1 cellular context compared by ENCODE assay signal in the genomic region with DNA sequence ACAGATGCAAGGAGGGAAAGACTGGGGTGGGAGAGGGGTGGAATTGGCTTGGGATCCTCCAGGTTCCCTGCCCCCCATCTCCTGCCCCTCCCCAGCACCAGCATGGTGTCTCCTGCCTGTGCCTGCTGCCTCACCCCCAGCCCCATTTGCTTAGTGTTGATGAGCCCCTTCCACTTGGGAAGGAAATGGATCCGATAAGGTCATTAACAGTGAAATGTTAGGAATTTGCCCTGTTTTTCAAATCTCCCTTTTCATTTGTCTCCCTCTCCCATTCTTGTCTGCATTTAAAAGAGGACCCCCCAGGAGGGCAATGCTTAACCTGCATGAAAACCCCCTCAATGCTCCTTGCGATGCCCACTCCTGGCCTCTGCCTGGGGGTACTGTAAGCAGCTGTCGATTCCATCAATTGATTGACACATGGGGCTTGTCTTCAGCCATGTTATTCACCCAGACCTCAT.
A peak's percentile ranks its signal among the peaks of the same experiment; 100 is the strongest.
TF ChIP-seq lines count a peak whose summit lies in the region.

No MANE protein-coding gene starts in this region.

TF ChIP-seq in H1, 55 proteins besides CTCF, POLR2A, EP300 and RAD21:
- TF ChIP-seq CHD7 (IDR thresholded peaks at IDR 0.05; ENCODE audit: insufficient replicate concordance, low read length) (peak; percentile 75), CTBP2 (IDR thresholded peaks at IDR 0.05; ENCODE audit: borderline replicate concordance, insufficient read depth, insufficient read length, low read length) (peak; percentile 79), RBBP5 (IDR thresholded peaks at IDR 0.05; ENCODE audit: borderline replicate concordance, low read depth, low read length) (0 out of 2 replicates have a peak, but pooled peaks have one; percentile 41), RXRA (IDR thresholded peaks at IDR 0.05; ENCODE audit: insufficient read depth, low read depth, low read length) (0 out of 2 replicates have a peak, but pooled peaks have one; percentile 47), POU5F1 (IDR thresholded peaks at IDR 0.05; ENCODE audit: low read depth, low read length) (peak; percentile 68; the same call in 1 of the 2 replicates), YY1 (IDR thresholded peaks at IDR 0.05; ENCODE audit: low read depth, low read length) (peak; percentile 71; the same call in 1 of the 2 replicates), GTF2F1 (IDR thresholded peaks at IDR 0.05; ENCODE audit: borderline replicate concordance, low read depth, low read length) (no peak), SP1 (IDR thresholded peaks at IDR 0.05; ENCODE audit: low read depth, low read length) (peak; percentile 76; the same call in 1 of the 2 replicates), JUND (IDR thresholded peaks at IDR 0.05; ENCODE audit: low read length) (0 out of 2 replicates have a peak, but pooled peaks have one; percentile 22), TEAD4 (IDR thresholded peaks at IDR 0.05; ENCODE audit: low read depth, low read length) (peak; percentile 90), SIN3A (conservative IDR thresholded peaks at IDR 0.05 in 1 of 2, IDR thresholded peaks at IDR 0.05 in 1 of 2; ENCODE audit: low read depth in 1 of 2, low read length in 2 of 2) (peak in 1 of 2 experiments; percentile 53; a peak in 2 of 4 replicates), ATF2 (IDR thresholded peaks at IDR 0.05; ENCODE audit: low read length) (peak; percentile 78; the same call in 1 of the 2 replicates), NANOG (IDR thresholded peaks at IDR 0.05; ENCODE audit: insufficient read depth, low read depth, low read length, poor library complexity, severe bottlenecking) (peak; percentile 57), SIX5 (IDR thresholded peaks at IDR 0.05; ENCODE audit: low read depth, low read length) (no peak), KDM1A (IDR thresholded peaks at IDR 0.05; ENCODE audit: borderline replicate concordance, low read length) (no peak), TCF12 (IDR thresholded peaks at IDR 0.05; ENCODE audit: low read depth, low read length) (peak; percentile 20; the same call in 1 of the 2 replicates), TBP (IDR thresholded peaks at IDR 0.05; ENCODE audit: low read depth, low read length) (peak; percentile 41; the same call in 1 of the 2 replicates), HDAC2 (IDR thresholded peaks at IDR 0.05; ENCODE audit: borderline replicate concordance in 1 of 2, low read depth in 2 of 2, low read length in 2 of 2) (peak; percentile 61 to 93; a peak in 2 of 4 replicates), TAF1 (IDR thresholded peaks at IDR 0.05; ENCODE audit: low read depth, low read length) (0 out of 2 replicates have a peak, but pooled peaks have one; percentile 3), BRCA1 (IDR thresholded peaks at IDR 0.05; ENCODE audit: low read depth, low read length) (no peak), CHD1 (IDR thresholded peaks at IDR 0.05; ENCODE audit: low read depth, low read length) (no peak)
